Comparison of ENCODE assay signal across 12 cellular contexts in the genomic region with DNA sequence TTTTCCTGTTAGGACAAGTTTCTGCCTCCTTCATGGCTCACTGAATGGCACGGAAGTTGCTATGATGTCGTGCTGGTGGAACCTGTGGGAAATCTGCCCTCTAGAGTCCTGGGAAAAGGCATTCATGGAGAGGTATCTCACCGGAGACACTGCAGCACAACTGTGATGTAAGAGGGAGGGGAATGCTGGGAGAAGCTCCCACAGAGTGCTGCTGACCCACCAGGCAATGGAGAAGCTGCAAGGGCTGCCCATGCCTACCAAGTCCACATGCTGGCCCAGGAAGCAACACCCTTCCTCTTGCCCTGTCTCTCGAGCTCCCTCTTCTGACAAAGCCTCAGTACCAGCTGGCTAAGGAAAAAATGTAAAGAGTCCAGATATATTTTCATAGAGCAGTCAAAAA. TPM values are rescaled to one million over a fixed set of nuclear protein-coding genes. Genes with fewer than 3 reads are reported as not detected.
A peak's percentile ranks its signal among the peaks of the same experiment; 100 is the strongest.
DNase-seq lines count a peak whose midpoint lies in the region; ATAC-seq and TF ChIP-seq lines count a peak whose summit lies in the region.
"Had no signal": no experiment of that assay in that cellular context is flagged by ENCODE, and none has a peak within 500 bp of the region (broad histone marks: within the 10 kb centered on the region; RNA-seq: fewer than 3 reads in every experiment).

No MANE protein-coding gene starts in this region.

- TF ChIP-seq CTCF in astrocyte of the spinal cord (IDR thresholded peaks at IDR 0.05; ENCODE audit: low read depth, low read length) (peak; percentile 26), kidney epithelial cell (IDR thresholded peaks at IDR 0.05; ENCODE audit: insufficient read depth, low read length, poor library complexity, severe bottlenecking) (no peak)

- H3K27me3 ChIP-seq in kidney epithelial cell (ENCODE audit: control insufficient read depth, insufficient read depth, low read length) (no peaks in the 10 kb centered on the region), H7 (ENCODE audit: control insufficient read depth, insufficient read depth, low read length) (no peaks in the 10 kb centered on the region)

- no peak overlapping the region for H3K4me3 ChIP-seq in astrocyte of the spinal cord (ENCODE audit: low read depth, low read length)
- H3K4me3 ChIP-seq in kidney epithelial cell (ENCODE audit: low read depth, low read length) = no peak overlapping the region
- no peak overlapping the region for H3K4me3 ChIP-seq in H7 (ENCODE audit: insufficient read depth, low read depth, low read length)

- H3K36me3 ChIP-seq in kidney epithelial cell (ENCODE audit: control insufficient read depth, insufficient read depth, low read length) = peaks cover 10% of the 10 kb centered on the region
- H3K36me3 ChIP-seq in H7 (replicated peaks; ENCODE audit: control insufficient read depth, insufficient read depth, low read length) = peaks cover 75% of the 10 kb centered on the region

- peak; percentile 70 for DNase-seq in DMS53 (lab: John Stamatoyannopoulos, UW)
- DNase-seq in astrocyte of the spinal cord (ENCODE audit: low read depth, low spot score) = peak; percentile 30
- peak; percentile 39 for DNase-seq in kidney epithelial cell (ENCODE audit: low read depth)
- DNase-seq in H7 = no peak
- DNase-seq in NK-92 treated with Interleukin-12 subunit alpha and Interleukin-12 subunit beta, amount 100 ng/mL, for 24 hours (lab: John Stamatoyannopoulos, UW) = no peak
- DNase-seq: activated CD4-positive, alpha-beta T cell treated with anti-CD3 and anti-CD28 coated beads, Interleukin-2, amount 50 U/mL, for 4 hours; effector CD8-positive, alpha-beta T cell; NCI-H187 treated with DMSO at 0.1 percent for 48 hours had no signal

- no peak for TF ChIP-seq EP300 in Ishikawa (IDR thresholded peaks at IDR 0.05; ENCODE audit: borderline replicate concordance)

- ATAC-seq in GM19324 (IDR thresholded peaks at IDR 0.05; ENCODE audit: low FRiP score, unreplicated experiment) = no peak
- no peak for ATAC-seq in HG02610 (IDR thresholded peaks at IDR 0.05; ENCODE audit: unreplicated experiment)

- in situ Hi-C loops in astrocyte of the spinal cord (cut with HindIII; ENCODE audit: low sequenced_read_pairs) = no loop called here

- TF ChIP-seq RAD21 in Ishikawa (IDR thresholded peaks at IDR 0.05; ENCODE audit: low read depth) = 0 out of 2 replicates have a peak, but pooled peaks have one; percentile 15

TF ChIP-seq in Ishikawa, 13 proteins besides CTCF, POLR2A, EP300 and RAD21:
- TF ChIP-seq ZBTB7A (IDR thresholded peaks at IDR 0.05; ENCODE audit: low read depth) (no peak), CEBPB (IDR thresholded peaks at IDR 0.05) (no peak), EGR1 (IDR thresholded peaks at IDR 0.05) (no peak), TCF12 (IDR thresholded peaks at IDR 0.05; ENCODE audit: low read depth) (no peak), CREB1 (IDR thresholded peaks at IDR 0.05; ENCODE audit: low read depth) (no peak), NFIC (IDR thresholded peaks at IDR 0.05) (no peak), TAF1 (IDR thresholded peaks at IDR 0.05; ENCODE audit: low read depth) (no peak), TEAD4 (IDR thresholded peaks at IDR 0.05) (no peak), YY1 (IDR thresholded peaks at IDR 0.05; ENCODE audit: low read depth) (no peak), FOXM1 (IDR thresholded peaks at IDR 0.05; ENCODE audit: borderline replicate concordance, low read depth) (no peak)
- TF ChIP-seq, protein P1, sequence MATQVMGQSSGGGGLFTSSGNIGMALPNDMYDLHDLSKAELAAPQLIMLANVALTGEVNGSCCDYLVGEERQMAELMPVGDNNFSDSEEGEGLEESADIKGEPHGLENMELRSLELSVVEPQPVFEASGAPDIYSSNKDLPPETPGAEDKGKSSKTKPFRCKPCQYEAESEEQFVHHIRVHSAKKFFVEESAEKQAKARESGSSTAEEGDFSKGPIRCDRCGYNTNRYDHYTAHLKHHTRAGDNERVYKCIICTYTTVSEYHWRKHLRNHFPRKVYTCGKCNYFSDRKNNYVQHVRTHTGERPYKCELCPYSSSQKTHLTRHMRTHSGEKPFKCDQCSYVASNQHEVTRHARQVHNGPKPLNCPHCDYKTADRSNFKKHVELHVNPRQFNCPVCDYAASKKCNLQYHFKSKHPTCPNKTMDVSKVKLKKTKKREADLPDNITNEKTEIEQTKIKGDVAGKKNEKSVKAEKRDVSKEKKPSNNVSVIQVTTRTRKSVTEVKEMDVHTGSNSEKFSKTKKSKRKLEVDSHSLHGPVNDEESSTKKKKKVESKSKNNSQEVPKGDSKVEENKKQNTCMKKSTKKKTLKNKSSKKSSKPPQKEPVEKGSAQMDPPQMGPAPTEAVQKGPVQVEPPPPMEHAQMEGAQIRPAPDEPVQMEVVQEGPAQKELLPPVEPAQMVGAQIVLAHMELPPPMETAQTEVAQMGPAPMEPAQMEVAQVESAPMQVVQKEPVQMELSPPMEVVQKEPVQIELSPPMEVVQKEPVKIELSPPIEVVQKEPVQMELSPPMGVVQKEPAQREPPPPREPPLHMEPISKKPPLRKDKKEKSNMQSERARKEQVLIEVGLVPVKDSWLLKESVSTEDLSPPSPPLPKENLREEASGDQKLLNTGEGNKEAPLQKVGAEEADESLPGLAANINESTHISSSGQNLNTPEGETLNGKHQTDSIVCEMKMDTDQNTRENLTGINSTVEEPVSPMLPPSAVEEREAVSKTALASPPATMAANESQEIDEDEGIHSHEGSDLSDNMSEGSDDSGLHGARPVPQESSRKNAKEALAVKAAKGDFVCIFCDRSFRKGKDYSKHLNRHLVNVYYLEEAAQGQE (IDR thresholded peaks at IDR 0.05; ENCODE audit: low read depth) = no peak
- TF ChIP-seq, protein P2, sequence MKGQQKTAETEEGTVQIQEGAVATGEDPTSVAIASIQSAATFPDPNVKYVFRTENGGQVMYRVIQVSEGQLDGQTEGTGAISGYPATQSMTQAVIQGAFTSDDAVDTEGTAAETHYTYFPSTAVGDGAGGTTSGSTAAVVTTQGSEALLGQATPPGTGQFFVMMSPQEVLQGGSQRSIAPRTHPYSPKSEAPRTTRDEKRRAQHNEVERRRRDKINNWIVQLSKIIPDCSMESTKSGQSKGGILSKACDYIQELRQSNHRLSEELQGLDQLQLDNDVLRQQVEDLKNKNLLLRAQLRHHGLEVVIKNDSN (IDR thresholded peaks at IDR 0.05) = no peak
- TF ChIP-seq, protein P3, sequence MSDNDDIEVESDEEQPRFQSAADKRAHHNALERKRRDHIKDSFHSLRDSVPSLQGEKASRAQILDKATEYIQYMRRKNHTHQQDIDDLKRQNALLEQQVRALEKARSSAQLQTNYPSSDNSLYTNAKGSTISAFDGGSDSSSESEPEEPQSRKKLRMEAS (IDR thresholded peaks at IDR 0.05) = no peak

RNA-seq across cellular contexts. Expression of a gene that starts 45.2 kb away (rescaled TPM):
- not detected in 2 replicates for total RNA-seq in kidney epithelial cell
- total RNA-seq in H7 (2014; rRNA removed; shearing (Covaris generic)) = not detected in 2 replicates
- total RNA-seq: neural crest cell had no signal

Comparison
In these comparisons a context has a peak if more than half of its experiments do, and no peak if none do; other contexts are left out.
1. DNase-seq: peak in DMS53 (single experiment), astrocyte of the spinal cord (single experiment) and kidney epithelial cell (single experiment); none in H7 (single experiment) and NK-92 treated with Interleukin-12 subunit alpha and Interleukin-12 subunit beta, amount 100 ng/mL, for 24 hours (single experiment).